Comparison of ENCODE assay signal across 21 cellular contexts in the genomic region with DNA sequence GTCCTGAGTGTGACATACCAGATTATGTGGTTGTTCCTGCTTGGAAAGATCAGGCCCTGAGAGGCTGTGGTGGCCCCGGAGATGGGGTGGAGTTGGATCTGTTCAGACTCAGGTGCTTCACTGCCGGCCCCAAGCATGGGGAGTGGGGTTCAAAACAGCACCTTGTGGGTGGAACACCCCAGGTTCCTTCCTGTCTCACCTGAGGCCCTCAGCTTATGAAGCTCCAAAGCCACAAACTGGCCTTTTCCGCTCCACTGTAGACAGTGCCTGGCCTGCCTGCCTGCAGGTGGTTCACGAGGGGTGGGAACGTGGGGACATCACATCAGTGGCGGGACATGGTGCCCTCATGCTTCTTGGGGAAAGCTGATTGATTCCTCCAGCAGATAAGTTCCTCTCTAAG.
DNase-seq lines count a peak whose midpoint lies in the region; ATAC-seq, FAIRE-seq and TF ChIP-seq lines count a peak whose summit lies in the region.
"Had no signal": no experiment of that assay in that cellular context is flagged by ENCODE, and none has a peak within 500 bp of the region (broad histone marks: within the 10 kb centered on the region; RNA-seq: fewer than 3 reads in every experiment).

No MANE protein-coding gene starts in this region.

- in situ Hi-C loops in IMR-90 (cut with MboI; ENCODE audit: low sequenced_read_pairs): no loop called here

- H4K20me1 ChIP-seq in IMR-90 (ENCODE audit: insufficient read depth, low read length) (no peaks in the 10 kb centered on the region), H1 (replicated peaks in 1 of 2; ENCODE audit: control insufficient read depth in 1 of 2, insufficient read depth in 2 of 2, low read length in 2 of 2) (peaks cover 0 to 3% of the 10 kb centered on the region in 2 experiments)

- H2AFZ ChIP-seq in IMR-90 (replicated peaks; ENCODE audit: low read length, poor library complexity): peak overlapping the region; percentile 21
- no peak overlapping the region for H2AFZ ChIP-seq in H1 (ENCODE audit: low read length)

- no peak overlapping the region for H4K5ac ChIP-seq in IMR-90 (ENCODE audit: low read depth, low read length)
- no peak overlapping the region for H4K5ac ChIP-seq in H1 (ENCODE audit: insufficient read length, low read depth, low read length)

- H3K27me3 ChIP-seq in IMR-90 (ENCODE audit: control insufficient read depth, insufficient read depth, low read length) (no peaks in the 10 kb centered on the region), RWPE2 (ENCODE audit: insufficient read depth, poor library complexity, severe bottlenecking) (no peaks in the 10 kb centered on the region), H1 (replicated peaks in 1 of 4; ENCODE audit: control insufficient read depth in 3 of 4, extremely low read depth in 1 of 4, insufficient read depth in 3 of 4, low read length in 3 of 4) (no peaks in the 10 kb centered on the region)
- H3K27me3 ChIP-seq: BLaER1 treated with 17β-estradiol and CSF1 and Interleukin-3, amounts not matched to agents 10 nM and 100 nM had no signal

- H3K36me3 ChIP-seq in IMR-90 (ENCODE audit: control insufficient read depth, insufficient read depth, low read length): no peaks in the 10 kb centered on the region
- no peaks in the 10 kb centered on the region for H3K36me3 ChIP-seq in RWPE2 (ENCODE audit: low read depth)
- H3K36me3 ChIP-seq in H1 (ENCODE audit: control insufficient read depth in 2 of 4, insufficient read depth in 4 of 4, low read length in 3 of 4): no peaks in the 10 kb centered on the region; a peak in 1 of 8 replicates
- no peaks in the 10 kb centered on the region for H3K36me3 ChIP-seq in mucosa of descending colon (ENCODE audit: low read depth)
- H3K36me3 ChIP-seq: BLaER1 treated with 17β-estradiol and CSF1 and Interleukin-3, amounts not matched to agents 10 nM and 100 nM had no signal

- H2BK5ac ChIP-seq in IMR-90 (ENCODE audit: low read depth, low read length, poor library complexity, severe bottlenecking): no peak overlapping the region
- H2BK5ac ChIP-seq in H1 (ENCODE audit: low read depth, low read length): no peak overlapping the region

- no TSS peak for BruUV-seq in IMR-90 (replicated peaks; lab: Mats Ljungman, UMichigan)

- WGBS in IMR-90 (ENCODE audit: extremely low coverage in 2 of 2, insufficient read length in 1 of 2), 2 experiments: no CpG with 5 or more reads among the region's 6 CpGs
- WGBS in H1 (ENCODE audit: extremely low coverage in 1 of 2, insufficient coverage in 1 of 2, insufficient read length in 1 of 2, insufficient replicate concordance in 2 of 2, low coverage in 1 of 2, low lambda C conversion rate in 2 of 2, missing lambda C conversion rate in 1 of 2), 2 experiments: 88% methylated on average over 6 of the region's 6 CpGs; no CpG with 5 or more reads in 1 of the 2 experiments

- H2BK20ac ChIP-seq in IMR-90 (ENCODE audit: low read depth, low read length) (no peak overlapping the region), H1 (ENCODE audit: low read length) (no peak overlapping the region)

- H3K4ac ChIP-seq in IMR-90 (ENCODE audit: low read depth, low read length) (no peak overlapping the region), H1 (replicated peaks; ENCODE audit: insufficient read length, low read depth, low read length) (no peak overlapping the region)

- no peak overlapping the region for H3K23ac ChIP-seq in IMR-90 (ENCODE audit: low read depth, low read length)
- H3K23ac ChIP-seq in H1 (ENCODE audit: insufficient read length): no peak overlapping the region

- no peak overlapping the region for H3K9ac ChIP-seq in IMR-90 (ENCODE audit: low read depth, low read length)
- H3K9ac ChIP-seq in H1 (replicated peaks in 1 of 4; ENCODE audit: extremely low read depth in 1 of 4, low read depth in 3 of 4, low read length in 3 of 4): no peak overlapping the region
- H3K9ac ChIP-seq: BLaER1 treated with 17β-estradiol and CSF1 and Interleukin-3, amounts not matched to agents 10 nM and 100 nM had no signal

- H2BK120ac ChIP-seq in IMR-90 (ENCODE audit: low read depth, low read length) (no peak overlapping the region), H1 (replicated peaks; ENCODE audit: low read depth, low read length) (no peak overlapping the region)

- H3K14ac ChIP-seq in IMR-90 (replicated peaks; ENCODE audit: low read depth, low read length) (no peak overlapping the region), H1 (ENCODE audit: insufficient read length) (no peak overlapping the region)

- H3K4me3 ChIP-seq in IMR-90 (ENCODE audit: insufficient read depth, low read depth, low read length) (no peak overlapping the region), RWPE2 (ENCODE audit: severe bottlenecking) (no peak overlapping the region), H1 (ENCODE audit: extremely low read depth in 1 of 4, insufficient read depth in 2 of 4, low read depth in 3 of 4, low read length in 4 of 4) (no peak overlapping the region), mucosa of descending colon (no peak overlapping the region)
- H3K4me3 ChIP-seq: A549; BLaER1 treated with 17β-estradiol and CSF1 and Interleukin-3, amounts not matched to agents 10 nM and 100 nM had no signal

- dilution Hi-C loops in IMR-90 (cut with HindIII; ENCODE audit: low sequenced_read_pairs, unreplicated experiment): no loop called here

- ATAC-seq in Right ventricle myocardium superior (ENCODE audit: poor library complexity): no peak
- ATAC-seq in IMR-90 (ENCODE audit: low read depth): no peak
- no peak for ATAC-seq in RWPE2 (ENCODE audit: low read depth)
- no peak for ATAC-seq in mucosa of descending colon
- ATAC-seq: A549; CD8-positive, alpha-beta T cell had no signal

- TF ChIP-seq EP300 in H1 (IDR thresholded peaks at IDR 0.05; ENCODE audit: borderline replicate concordance in 1 of 2, low read depth in 2 of 2, low read length in 2 of 2): no peak

- H3K18ac ChIP-seq in IMR-90 (ENCODE audit: low read depth, low read length): no peak overlapping the region
- H3K18ac ChIP-seq in H1 (ENCODE audit: extremely low read depth, low read length): no peak overlapping the region

- H3K56ac ChIP-seq in IMR-90 (ENCODE audit: extremely low read depth, insufficient read depth, low read length): no peak overlapping the region
- H3K56ac ChIP-seq in H1 (replicated peaks; ENCODE audit: insufficient read length, low read depth, low read length): no peak overlapping the region

- H4K8ac ChIP-seq in IMR-90 (ENCODE audit: low read depth in 2 of 2, low read length in 2 of 2) (no peak overlapping the region), H1 (ENCODE audit: extremely low read depth, insufficient read depth, low read length) (no peak overlapping the region)

- peaks cover 7% of the 10 kb centered on the region; the same call in 1 of the 2 replicates for H3K23me2 ChIP-seq in H1 (ENCODE audit: low read depth, low read length)

- no peak overlapping the region for H3K4me2 ChIP-seq in IMR-90 (ENCODE audit: low read depth, low read length)
- H3K4me2 ChIP-seq in H1 (ENCODE audit: insufficient read depth in 1 of 2, low read depth in 2 of 2, low read length in 2 of 2): no peak overlapping the region
- H3K4me2 ChIP-seq: A549; BLaER1 treated with 17β-estradiol and CSF1 and Interleukin-3, amounts not matched to agents 10 nM and 100 nM had no signal

- H3K79me1 ChIP-seq in IMR-90 (ENCODE audit: low read depth in 1 of 2, low read length in 2 of 2): no peaks in the 10 kb centered on the region
- H3K79me1 ChIP-seq in H1 (ENCODE audit: low read depth, low read length): no peaks in the 10 kb centered on the region

- H2BK12ac ChIP-seq in H1 (ENCODE audit: low read depth, low read length): no peak overlapping the region

- TF ChIP-seq CTCF in IMR-90 (conservative IDR thresholded peaks at IDR 0.05; ENCODE audit: low read depth, low read length): no peak
- no peak for TF ChIP-seq CTCF in RWPE2 (IDR thresholded peaks at IDR 0.05; ENCODE audit: poor library complexity, severe bottlenecking)
- TF ChIP-seq CTCF in H1 (IDR thresholded peaks at IDR 0.05; ENCODE audit: control extremely low read depth in 1 of 3, insufficient read depth in 1 of 3, low read depth in 1 of 3, low read length in 3 of 3): no peak
- TF ChIP-seq CTCF in mucosa of descending colon (IDR thresholded peaks at IDR 0.05): no peak

- CTCF ChIA-PET in IMR-90 (lab: Yijun Ruan, JAX) (no interaction called here), H1 (lab: Charles Lee; ENCODE audit: partially characterized antibody) (interaction anchor here (0.8 to 1.5 kb wide), 4 partner anchors 10 to 35 kb away, joined by 3 to 5 read pairs (median 4); no protein-coding TSS in a partner anchor)

- H2BK15ac ChIP-seq in IMR-90 (ENCODE audit: low read depth, low read length) (no peak overlapping the region), H1 (ENCODE audit: low read length) (no peak overlapping the region)

- POLR2A ChIA-PET in IMR-90 (lab: Charles Lee; ENCODE audit: unreplicated experiment) (no interaction called here), H1 (lab: Charles Lee; ENCODE audit: partially characterized antibody) (interaction anchor here (1.2 kb wide), 1 partner anchor 12 kb away, joined by 4 read pairs; no protein-coding TSS in a partner anchor)

- DNase-seq in Right ventricle myocardium superior: peak; percentile 16
- no peak for DNase-seq in cardiac septum (ENCODE audit: low spot score)
- DNase-seq in IMR-90: no peak
- peak; percentile 80 for DNase-seq in RWPE2 (ENCODE audit: low spot score)
- no peak for DNase-seq in H1 (ENCODE audit: low read depth in 1 of 2, low spot score in 2 of 2)
- DNase-seq in mucosa of descending colon: no peak
- DNase-seq in activated naive CD4-positive, alpha-beta T cell treated with anti-CD3 and anti-CD28 coated beads, Interleukin-2, amount 50 U/mL, for 16 hours: no peak
- DNase-seq: 8988T; AML-193; Caco-2; Calu3; CD4-positive, alpha-beta T cell; CD8-positive, alpha-beta T cell; DMS79 treated with DMSO at 0.1 percent for 48 hours; GF-D8 had no signal

- no peak for FAIRE-seq in H1 (lab: Jason Lieb, UNC)
- FAIRE-seq: A549, D721Med, G401.6, GM19239 had no signal

- H2AK5ac ChIP-seq in IMR-90 (ENCODE audit: low read depth, low read length) (no peak overlapping the region), H1 (ENCODE audit: low read depth, low read length) (0 out of 2 replicates have a peak overlapping the region, but pooled peaks have one; percentile 96)

- H3K4me1 ChIP-seq in IMR-90 (ENCODE audit: control insufficient read depth, insufficient read depth, low read length) (no peaks in the 10 kb centered on the region), RWPE2 (ENCODE audit: insufficient read depth, poor library complexity, severe bottlenecking) (no peaks in the 10 kb centered on the region), H1 (replicated peaks in 1 of 4; ENCODE audit: control insufficient read depth in 3 of 4, insufficient read depth in 4 of 4, low read length in 3 of 4) (no peaks in the 10 kb centered on the region), mucosa of descending colon (ENCODE audit: low read depth) (no peaks in the 10 kb centered on the region)
- H3K4me1 ChIP-seq: A549; BLaER1 treated with 17β-estradiol and CSF1 and Interleukin-3, amounts not matched to agents 10 nM and 100 nM; Caco-2 had no signal

- TF ChIP-seq POLR2A in IMR-90 (IDR thresholded peaks at IDR 0.05; ENCODE audit: low read depth, low read length) (no peak), H1 (IDR thresholded peaks at IDR 0.05; ENCODE audit: control extremely low read depth in 1 of 2, low read depth in 2 of 2, low read length in 2 of 2) (no peak)

- H3K9me3 ChIP-seq in IMR-90 (ENCODE audit: control insufficient read depth, insufficient read depth, low read length): peaks cover 11% of the 10 kb centered on the region; the same call in 1 of the 2 replicates
- no peaks in the 10 kb centered on the region for H3K9me3 ChIP-seq in RWPE2 (ENCODE audit: severe bottlenecking)
- H3K9me3 ChIP-seq in H1 (ENCODE audit: insufficient read depth in 2 of 2, low read depth in 1 of 2, low read length in 1 of 2): peaks cover 7 to 17% of the 10 kb centered on the region in 2 experiments; a peak in 2 of 4 replicates
- no peaks in the 10 kb centered on the region for H3K9me3 ChIP-seq in mucosa of descending colon
- H3K9me3 ChIP-seq: A549 had no signal

- intact Hi-C loops in Right ventricle myocardium superior (cut with DNase I) (no loop called here), cardiac septum (cut with DNase I) (no loop called here), IMR-90 (cut with micrococcal nuclease) (no loop called here), mucosa of descending colon (cut with DNase I, micrococcal nuclease) (no loop called here)

- no peak overlapping the region for H4K91ac ChIP-seq in IMR-90 (ENCODE audit: insufficient read depth, low read depth, low read length)
- H4K91ac ChIP-seq in H1 (replicated peaks; ENCODE audit: insufficient read length, low read length): no peak overlapping the region

- no peaks in the 10 kb centered on the region for H3K9me1 ChIP-seq in IMR-90 (ENCODE audit: insufficient read depth, low read length)

- H3K27ac ChIP-seq in IMR-90 (ENCODE audit: insufficient read depth, low read length): no peak overlapping the region
- H3K27ac ChIP-seq in RWPE2 (ENCODE audit: poor library complexity, severe bottlenecking): no peak overlapping the region
- no peak overlapping the region for H3K27ac ChIP-seq in H1 (ENCODE audit: low read depth, low read length)
- H3K27ac ChIP-seq: A549; BLaER1 treated with 17β-estradiol and CSF1 and Interleukin-3, amounts not matched to agents 10 nM and 100 nM; C4-2B had no signal

- H3K79me2 ChIP-seq in H1 (ENCODE audit: control insufficient read depth in 1 of 2, insufficient read depth in 2 of 2, low read length in 2 of 2): no peaks in the 10 kb centered on the region

- TF ChIP-seq RAD21 in IMR-90 (IDR thresholded peaks at IDR 0.05; ENCODE audit: low read length) (no peak), H1 (IDR thresholded peaks at IDR 0.05 in 1 of 2, conservative IDR thresholded peaks at IDR 0.05 in 1 of 2; ENCODE audit: low read depth in 2 of 2, low read length in 2 of 2) (no peak)

- no peak overlapping the region for H2AK9ac ChIP-seq in IMR-90 (replicated peaks; ENCODE audit: low read depth, low read length, poor library complexity)

Comparison
In these comparisons a context has a peak if more than half of its experiments do, and no peak if none do; other contexts are left out.
1. DNase-seq: peak in Right ventricle myocardium superior (single experiment) and RWPE2 (single experiment); none in cardiac septum (single experiment), IMR-90 (single experiment), H1 (0 of 2), mucosa of descending colon (0 of 3) and activated naive CD4-positive, alpha-beta T cell treated with anti-CD3 and anti-CD28 coated beads, Interleukin-2, amount 50 U/mL, for 16 hours (single experiment).